ENCODE assay signal across 22 cellular contexts in genomic region chr3:131432441-131432840, GRCh38. TPM values are rescaled to one million over a fixed set of nuclear protein-coding genes. Genes with fewer than 3 reads are reported as not detected.
DNase-seq lines count a peak whose midpoint lies in the region; ATAC-seq, FAIRE-seq and TF ChIP-seq lines count a peak whose summit lies in the region.
"Had no signal": no experiment of that assay in that cellular context is flagged by ENCODE, and none has a peak within 500 bp of the region (broad histone marks: within the 10 kb centered on the region; RNA-seq: fewer than 3 reads in every experiment).

No MANE protein-coding gene starts in this region.

- H3K27me3 ChIP-seq in mammary epithelial cell (ENCODE audit: insufficient read depth, low read length) (no peaks in the 10 kb centered on the region), keratinocyte (ENCODE audit: control insufficient read depth, extremely low read depth, insufficient read depth, low read length) (no peaks in the 10 kb centered on the region), WERI-Rb-1 (ENCODE audit: insufficient read depth, low read depth, severe bottlenecking) (no peaks in the 10 kb centered on the region)
- H3K27me3 ChIP-seq: BLaER1 treated with 17β-estradiol and CSF1 and Interleukin-3, amounts not matched to agents 10 nM and 100 nM had no signal

- dilution Hi-C loops in mammary epithelial cell (cut with HindIII; ENCODE audit: low sequenced_read_pairs) (no loop called here), keratinocyte (cut with MboI; ENCODE audit: extremely low pct_ligation_motif_present, low sequenced_read_pairs) (no loop called here)

- H3K4me2 ChIP-seq in mammary epithelial cell (ENCODE audit: insufficient read depth, low read depth, low read length) (no peak overlapping the region), keratinocyte (ENCODE audit: control insufficient read depth, extremely low read depth, insufficient read depth, low read depth, low read length) (no peak overlapping the region)
- H3K4me2 ChIP-seq: A549; BLaER1 treated with 17β-estradiol and CSF1 and Interleukin-3, amounts not matched to agents 10 nM and 100 nM had no signal

- no peak overlapping the region for H3K27ac ChIP-seq in mammary epithelial cell (ENCODE audit: insufficient read depth, low read depth, low read length)
- H3K27ac ChIP-seq in epithelial cell of prostate: no peak overlapping the region
- H3K27ac ChIP-seq in keratinocyte (ENCODE audit: control insufficient read depth, insufficient read depth, low read length): no peak overlapping the region
- H3K27ac ChIP-seq in WERI-Rb-1: no peak overlapping the region
- H3K27ac ChIP-seq: 22Rv1; A549; BLaER1 treated with 17β-estradiol and CSF1 and Interleukin-3, amounts not matched to agents 10 nM and 100 nM; C4-2B had no signal

- peaks cover 49% of the 10 kb centered on the region for H3K27me3 Mint-ChIP-seq in MCF 10A (ENCODE audit: insufficient read depth, unreplicated experiment)
- H3K27me3 Mint-ChIP-seq: CD4-positive, alpha-beta T cell had no signal

- H3K4me3 ChIP-seq in mammary epithelial cell (replicated peaks in 1 of 3; ENCODE audit: insufficient read depth in 1 of 3, low read depth in 2 of 3, low read length in 3 of 3) (no peak overlapping the region), keratinocyte (ENCODE audit: control insufficient read depth in 2 of 3, extremely low read depth in 1 of 3, insufficient read depth in 2 of 3, low read depth in 1 of 3, low read length in 3 of 3) (no peak overlapping the region), WERI-Rb-1 (ENCODE audit: low read depth, low read length) (no peak overlapping the region)
- H3K4me3 ChIP-seq: A549; BLaER1 treated with 17β-estradiol and CSF1 and Interleukin-3, amounts not matched to agents 10 nM and 100 nM had no signal

- H3K36me3 ChIP-seq in mammary epithelial cell (ENCODE audit: insufficient read depth, low read length) (no peaks in the 10 kb centered on the region), keratinocyte (ENCODE audit: control insufficient read depth in 2 of 2, extremely low read depth in 1 of 2, insufficient read depth in 2 of 2, low read length in 2 of 2) (no peaks in the 10 kb centered on the region), WERI-Rb-1 (no peaks in the 10 kb centered on the region)
- H3K36me3 ChIP-seq: BLaER1 treated with 17β-estradiol and CSF1 and Interleukin-3, amounts not matched to agents 10 nM and 100 nM had no signal

- POLR2A ChIA-PET in MCF 10A (lab: Yijun Ruan, JAX): interaction anchor here (0.6 to 1.6 kb wide), 2 partner anchors 47 to 51 kb away, joined by 4 to 5 read pairs; partner anchors contain the start of gene NUDT16

- H3K4me1 ChIP-seq in mammary epithelial cell (ENCODE audit: insufficient read depth, low read length) (no peaks in the 10 kb centered on the region), keratinocyte (ENCODE audit: control insufficient read depth, extremely low read depth, insufficient read depth, low read length) (no peaks in the 10 kb centered on the region)
- H3K4me1 ChIP-seq: A549; BLaER1 treated with 17β-estradiol and CSF1 and Interleukin-3, amounts not matched to agents 10 nM and 100 nM; Caco-2 had no signal

- no peak overlapping the region for H2AFZ ChIP-seq in mammary epithelial cell (ENCODE audit: low read depth, low read length)
- H2AFZ ChIP-seq in keratinocyte (ENCODE audit: control insufficient read depth, low read length): no peak overlapping the region

- H3K9me3 ChIP-seq in mammary epithelial cell (replicated peaks; ENCODE audit: insufficient read depth, low read length): no peaks in the 10 kb centered on the region
- no peaks in the 10 kb centered on the region for H3K9me3 ChIP-seq in keratinocyte (ENCODE audit: control insufficient read depth, low read depth, low read length)
- H3K9me3 ChIP-seq in WERI-Rb-1 (ENCODE audit: severe bottlenecking): no peaks in the 10 kb centered on the region
- H3K9me3 ChIP-seq: A549, Caco-2 had no signal

- WGBS in mammary epithelial cell (ENCODE audit: low coverage, missing lambda C conversion rate): 13% methylated on average over 3 of the region's 3 CpGs

- ATAC-seq in HG03342 (IDR thresholded peaks at IDR 0.05; ENCODE audit: unreplicated experiment): no peak
- ATAC-seq: A549; CD8-positive, alpha-beta T cell had no signal

- no peak overlapping the region for H3K27ac Mint-ChIP-seq in MCF 10A (ENCODE audit: low read depth, unreplicated experiment)
- H3K27ac Mint-ChIP-seq: B cell; CD4-positive, alpha-beta T cell; CD8-positive, alpha-beta T cell had no signal

- intact Hi-C loops in mammary epithelial cell (cut with micrococcal nuclease): no loop called here
- intact Hi-C loops in MCF 10A (cut with micrococcal nuclease): no loop called here

- H3K9ac ChIP-seq in mammary epithelial cell (ENCODE audit: insufficient read depth, low read length) (no peak overlapping the region), keratinocyte (ENCODE audit: control insufficient read depth, extremely low read depth, insufficient read depth, low read length) (no peak overlapping the region)
- H3K9ac ChIP-seq: BLaER1 treated with 17β-estradiol and CSF1 and Interleukin-3, amounts not matched to agents 10 nM and 100 nM had no signal

- no peak overlapping the region for H3K4me3 Mint-ChIP-seq in MCF 10A (ENCODE audit: unreplicated experiment)
- H3K4me3 Mint-ChIP-seq: B cell; CD4-positive, alpha-beta T cell; CD8-positive, alpha-beta T cell had no signal

- in situ Hi-C loops in mammary epithelial cell (cut with MboI; ENCODE audit: low sequenced_read_pairs in 2 of 2): no loop called here

- no peaks in the 10 kb centered on the region for H3K36me3 Mint-ChIP-seq in MCF 10A (ENCODE audit: insufficient read depth, unreplicated experiment)
- H3K36me3 Mint-ChIP-seq: CD8-positive, alpha-beta T cell had no signal

- no peak for TF ChIP-seq CTCF in mammary epithelial cell (conservative IDR thresholded peaks at IDR 0.05 in 1 of 2, IDR thresholded peaks at IDR 0.05 in 1 of 2; ENCODE audit: extremely low read depth in 1 of 2, insufficient read depth in 1 of 2, low read depth in 1 of 2, low read length in 2 of 2)
- TF ChIP-seq CTCF in MCF 10A (IDR thresholded peaks at IDR 0.05; ENCODE audit: unreplicated experiment): no peak
- TF ChIP-seq CTCF in keratinocyte (optimal IDR thresholded peaks at IDR 0.05 in 1 of 3, IDR thresholded peaks at IDR 0.05 in 1 of 3, conservative IDR thresholded peaks at IDR 0.05 in 1 of 3; ENCODE audit: extremely low read depth in 1 of 3, insufficient read depth in 2 of 3, low read length in 3 of 3): no peak
- TF ChIP-seq CTCF in WERI-Rb-1 (IDR thresholded peaks at IDR 0.05; ENCODE audit: low read depth, low read length): no peak

- no TSS peak for BruUV-seq in mammary epithelial cell (replicated peaks; lab: Mats Ljungman, UMichigan)
- BruUV-seq in MCF 10A (replicated peaks; lab: Mats Ljungman, UMichigan): no TSS peak

- H3K4me1 Mint-ChIP-seq in MCF 10A (ENCODE audit: insufficient read depth, unreplicated experiment): no peaks in the 10 kb centered on the region
- H3K4me1 Mint-ChIP-seq: B cell had no signal

- H3K9me1 ChIP-seq in keratinocyte (ENCODE audit: control insufficient read depth, extremely low read depth, insufficient read depth, low read length): no peaks in the 10 kb centered on the region

- CTCF ChIA-PET in mammary epithelial cell (lab: Charles Lee; ENCODE audit: low non-redundant PET) (no interaction called here), MCF 10A (lab: Yijun Ruan, JAX) (interaction anchor here (0.6 kb wide), 1 partner anchor 939 kb away, joined by 4 read pairs; no protein-coding TSS in a partner anchor)

- H4K20me1 ChIP-seq in mammary epithelial cell (ENCODE audit: insufficient read depth, low read length) (no peaks in the 10 kb centered on the region), keratinocyte (ENCODE audit: control insufficient read depth, extremely low read depth, insufficient read depth, low read length) (no peaks in the 10 kb centered on the region)
- H4K20me1 ChIP-seq: BLaER1 treated with 17β-estradiol and CSF1 and Interleukin-3, amounts not matched to agents 10 nM and 100 nM had no signal

- peak; percentile 32 for DNase-seq in mammary epithelial cell
- DNase-seq in MCF 10A (ENCODE audit: unreplicated experiment): no peak
- peak; percentile 22 for DNase-seq in epithelial cell of prostate (ENCODE audit: low read depth, low spot score)
- DNase-seq in keratinocyte (ENCODE audit: low read depth, low spot score): no peak
- no peak for DNase-seq in WERI-Rb-1
- DNase-seq: AML-193; Calu3; CD4-positive, alpha-beta T cell; CD8-positive, alpha-beta T cell; DMS79 treated with DMSO at 0.1 percent for 48 hours; GF-D8 had no signal

- H3K9me3 Mint-ChIP-seq in MCF 10A (ENCODE audit: unreplicated experiment): no peaks in the 10 kb centered on the region
- H3K9me3 Mint-ChIP-seq: CD4-positive, alpha-beta T cell had no signal

- FAIRE-seq in keratinocyte (lab: Jason Lieb, UNC): peak; percentile 26
- FAIRE-seq: A549, D721Med, G401.6, GM12891, GM19239 had no signal

- no peaks in the 10 kb centered on the region for H3K79me2 ChIP-seq in mammary epithelial cell (ENCODE audit: insufficient read depth, low read length)
- no peaks in the 10 kb centered on the region for H3K79me2 ChIP-seq in keratinocyte (ENCODE audit: control insufficient read depth, insufficient read depth, low read length)

RNA-seq across cellular contexts. Expression of gene NUDT16, which starts 50.9 kb away (rescaled TPM):
- total RNA-seq in mammary epithelial cell (10 to 100 TPM in 1 of 2 donors, 1 to 10 TPM in 1; 7.8 to 13.2 TPM), MCF 10A (2022) (12.0 and 13.0 TPM in 2 replicates)
- polyA plus RNA-seq in mammary epithelial cell (3.5 TPM), keratinocyte (3.6 to 6.9 TPM (median 6.4 TPM) in 3 replicates)
- polyA minus RNA-seq in mammary epithelial cell (5.2 TPM), keratinocyte (4.0 to 4.3 TPM (median 4.0 TPM) in 3 replicates)
- 6.9 TPM for polyA plus RNA-seq in keratinocyte (2011; ENCODE audit: low read depth)
- 6.2 and 6.6 TPM in 2 replicates for polyA plus RNA-seq in keratinocyte (2011; cell fraction: cytosol; rRNA removed)
- 11.2 and 11.7 TPM in 2 replicates for polyA plus RNA-seq in keratinocyte (2011; cell fraction: nucleus; rRNA removed)
- 6.1 and 9.8 TPM in 2 replicates for polyA plus RNA-seq in keratinocyte (2012; ENCODE audit: low replicate concordance)
- 10.6 TPM for polyA minus RNA-seq in keratinocyte (2011; cell fraction: cytosol; rRNA and poly(A)+ RNA removed)
- 4.6 and 5.9 TPM in 2 replicates for polyA minus RNA-seq in keratinocyte (2011; cell fraction: nucleus; rRNA and poly(A)+ RNA removed)

Comparison
In these comparisons a context has a peak if more than half of its experiments do, and no peak if none do; other contexts are left out.
1. DNase-seq: peak in mammary epithelial cell (single experiment) and epithelial cell of prostate (single experiment); none in MCF 10A (single experiment), keratinocyte (single experiment) and WERI-Rb-1 (single experiment).